ENCODE assay signal across 2 cellular contexts in the genomic region with DNA sequence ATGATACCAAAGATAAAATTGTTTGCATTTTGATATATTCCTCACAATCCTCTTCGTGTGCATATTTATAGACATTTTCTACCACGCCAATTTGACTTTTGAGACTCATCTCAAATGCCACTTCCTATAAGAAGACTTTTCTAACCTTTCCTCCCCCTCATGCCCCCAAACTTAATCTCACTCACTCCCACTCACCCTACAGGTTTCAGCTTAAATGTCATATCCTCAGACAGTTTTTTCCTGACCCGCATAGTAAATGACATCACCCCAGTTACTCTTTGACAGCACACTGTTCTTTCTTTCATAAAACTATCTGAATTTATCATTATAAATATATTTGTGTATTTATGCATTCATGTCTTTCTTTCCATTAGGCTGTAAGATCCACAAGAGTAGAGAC.
TF ChIP-seq lines count a peak whose summit lies in the region.

No MANE protein-coding gene starts in this region.

TF ChIP-seq in GM12891, 5 proteins besides CTCF, POLR2A, EP300 and RAD21:
- TF ChIP-seq SPI1 (IDR thresholded peaks at IDR 0.05; ENCODE audit: low read depth, low read length) (0 out of 2 replicates have a peak, but pooled peaks have one; percentile 2), PAX5 (IDR thresholded peaks at IDR 0.05; ENCODE audit: insufficient read depth, low read length, severe bottlenecking) (no peak)

TF ChIP-seq in K562, 482 proteins besides CTCF, POLR2A, EP300 and RAD21:
- TF ChIP-seq EGR1 (conservative IDR thresholded peaks at IDR 0.05): peak; percentile 57
- no peak for TF ChIP-seq ZSCAN29 (IDR thresholded peaks at IDR 0.05)
TF ChIP-seq in K562: peak in this region for 1.
